ENCODE assay signal across 17 cellular contexts in the genomic region with DNA sequence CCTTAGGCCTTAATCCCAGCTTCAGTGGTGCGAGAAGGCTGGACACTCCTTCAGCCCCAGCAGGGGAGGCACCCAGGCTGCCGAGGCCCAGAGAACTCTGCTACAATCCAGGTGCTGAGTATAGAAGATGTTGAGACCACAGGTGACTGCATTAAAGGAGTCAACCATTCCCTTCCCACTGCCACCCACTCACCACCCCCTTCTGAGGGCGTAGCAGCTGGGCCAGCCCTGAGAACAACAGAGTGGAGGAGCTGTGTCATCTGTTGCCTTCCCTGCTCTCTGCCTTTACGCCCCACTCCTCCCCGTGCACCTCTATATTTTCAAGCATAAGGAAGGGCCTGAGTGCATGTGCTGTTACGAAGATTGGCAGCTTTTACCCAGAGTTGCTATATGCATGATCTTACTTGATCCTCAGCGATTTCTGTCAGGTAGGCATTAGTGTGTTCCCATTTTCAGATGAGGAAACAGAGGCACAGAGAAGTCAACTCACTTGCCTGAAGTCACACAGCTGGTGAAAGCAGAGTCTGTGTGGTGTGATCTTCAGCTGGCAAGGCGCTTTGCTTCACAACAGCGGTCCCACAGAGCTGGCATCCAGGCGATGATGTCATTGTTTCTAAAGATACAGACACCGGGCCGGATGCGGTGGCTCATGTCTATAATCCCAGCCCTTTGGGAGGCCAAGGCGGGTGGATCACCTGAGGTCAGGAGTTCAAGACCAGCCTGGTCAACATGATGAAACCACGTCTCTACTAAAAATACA. TPM values are rescaled to one million over a fixed set of nuclear protein-coding genes. Genes with fewer than 3 reads are reported as not detected.
A peak's percentile ranks its signal among the peaks of the same experiment; 100 is the strongest.
DNase-seq lines count a peak whose midpoint lies in the region; ATAC-seq, FAIRE-seq and TF ChIP-seq lines count a peak whose summit lies in the region.
"Had no signal": no experiment of that assay in that cellular context is flagged by ENCODE, and none has a peak within 500 bp of the region (broad histone marks: within the 10 kb centered on the region; RNA-seq: fewer than 3 reads in every experiment).

No MANE protein-coding gene starts in this region.

- peaks cover 33% of the 10 kb centered on the region for H3K4me1 Mint-ChIP-seq in CD4-positive, alpha-beta T cell (ENCODE audit: low read depth)
- H3K4me1 Mint-ChIP-seq in activated CD4-positive, alpha-beta memory T cell treated with anti-CD3 and anti-CD28 coated beads for 36 hours (ENCODE audit: low read depth), result peaks cover 46% of the 10 kb centered on the region

- no peaks in the 10 kb centered on the region for H3K27me3 ChIP-seq in CD4-positive, alpha-beta T cell (ENCODE audit: control insufficient read depth, insufficient read depth, low read length)
- H3K27me3 ChIP-seq: SJSA1, tibial artery had no signal

- H3K27me3 Mint-ChIP-seq in CD4-positive, alpha-beta T cell, result no peaks in the 10 kb centered on the region
- H3K27me3 Mint-ChIP-seq in activated CD4-positive, alpha-beta memory T cell treated with anti-CD3 and anti-CD28 coated beads for 36 hours, result peaks cover 1% of the 10 kb centered on the region

- H3K4me3 Mint-ChIP-seq in CD4-positive, alpha-beta T cell, result peak overlapping the region; percentile 6
- no peak overlapping the region for H3K4me3 Mint-ChIP-seq in activated CD4-positive, alpha-beta memory T cell treated with anti-CD3 and anti-CD28 coated beads for 36 hours

- CTCF ChIA-PET in CD4-positive, alpha-beta T cell (lab: Charles Lee), result interaction anchor here (0.5 kb wide), 1 partner anchor 28 kb away, joined by 5 read pairs; no protein-coding TSS in a partner anchor
- CTCF ChIA-PET in activated CD4-positive, alpha-beta memory T cell treated with anti-CD3 and anti-CD28 coated beads for 36 hours (lab: Charles Lee), result interaction anchor here (0.6 kb wide), 1 partner anchor 9 kb away, joined by 3 read pairs; no protein-coding TSS in a partner anchor

- no peak overlapping the region for H3K27ac ChIP-seq in CD4-positive, alpha-beta T cell (ENCODE audit: low read depth, low read length)
- H3K27ac ChIP-seq: SJSA1, tibial artery had no signal

- H3K9me3 Mint-ChIP-seq in CD4-positive, alpha-beta T cell, result no peaks in the 10 kb centered on the region
- no peaks in the 10 kb centered on the region for H3K9me3 Mint-ChIP-seq in activated CD4-positive, alpha-beta memory T cell treated with anti-CD3 and anti-CD28 coated beads for 36 hours

- peak; percentile 74 for ATAC-seq in CD4-positive, alpha-beta T cell (ENCODE audit: poor library complexity)
- ATAC-seq in HG03159 (IDR thresholded peaks at IDR 0.05; ENCODE audit: unreplicated experiment), result no peak
- no peak for ATAC-seq in GM18520 (IDR thresholded peaks at IDR 0.05; ENCODE audit: unreplicated experiment)

- DNase-seq in CD4-positive, alpha-beta T cell, result peak in 8 of 10 experiments; percentile 20 to 48 (median 38)
- DNase-seq in GM19239 (ENCODE audit: insufficient read length, low spot score) (no peak), NCI-H510A (lab: John Stamatoyannopoulos, UW) (no peak)
- peak; percentile 51 for DNase-seq in activated CD4-positive, alpha-beta memory T cell treated with anti-CD3 and anti-CD28 coated beads for 36 hours
- DNase-seq in central memory CD4-positive, alpha-beta T cell, result peak; percentile 21
- DNase-seq: anterior cingulate cortex, DND-41, NCI-H1930, NCI-H524 treated with DMSO at 0.1 percent for 48 hours, OCI-M1, tibial artery had no signal

- no peaks in the 10 kb centered on the region for H3K9me3 ChIP-seq in CD4-positive, alpha-beta T cell (ENCODE audit: control insufficient read depth, low read length)
- H3K9me3 ChIP-seq: SJSA1, tibial artery had no signal

- H3K36me3 Mint-ChIP-seq in CD4-positive, alpha-beta T cell (ENCODE audit: low read depth), result peaks cover 3% of the 10 kb centered on the region
- no peaks in the 10 kb centered on the region for H3K36me3 Mint-ChIP-seq in activated CD4-positive, alpha-beta memory T cell treated with anti-CD3 and anti-CD28 coated beads for 36 hours

- peak; percentile 31 for FAIRE-seq in GM19239 (lab: Jason Lieb, UNC)
- FAIRE-seq: frontal cortex, H54, TTC549 had no signal

- intact Hi-C loops in CD4-positive, alpha-beta T cell (cut with DNase I, micrococcal nuclease), result no loop called here
- intact Hi-C loops in activated CD4-positive, alpha-beta memory T cell treated with anti-CD3 and anti-CD28 coated beads for 36 hours (cut with micrococcal nuclease), result no loop called here

- POLR2A ChIA-PET in CD4-positive, alpha-beta T cell (lab: Charles Lee), result interaction anchor here (0.7 to 1.9 kb wide), 3 partner anchors 12 to 26 kb away, joined by 3 to 6 read pairs (median 5); no protein-coding TSS in a partner anchor
- POLR2A ChIA-PET in activated CD4-positive, alpha-beta memory T cell treated with anti-CD3 and anti-CD28 coated beads for 36 hours (lab: Charles Lee), result no interaction called here

- TF ChIP-seq CTCF in CD4-positive, alpha-beta T cell (IDR thresholded peaks at IDR 0.05), result no peak

- peak overlapping the region; percentile 88 for H3K27ac Mint-ChIP-seq in CD4-positive, alpha-beta T cell
- H3K27ac Mint-ChIP-seq in activated CD4-positive, alpha-beta memory T cell treated with anti-CD3 and anti-CD28 coated beads for 36 hours, result no peak overlapping the region

RNA-seq across cellular contexts. Expression of a gene that starts 46.7 kb away (rescaled TPM):
- total RNA-seq in CD4-positive, alpha-beta T cell, result 10 to 100 TPM; 67.9 to 72.2 TPM
- total RNA-seq in activated CD4-positive, alpha-beta memory T cell treated with anti-CD3 and anti-CD28 coated beads for 36 hours, result 10 to 100 TPM; 17.5 to 18.8 TPM

Comparison
In these comparisons a context has a peak if more than half of its experiments do, and no peak if none do; other contexts are left out.
1. DNase-seq: peak in CD4-positive, alpha-beta T cell (8 of 10), activated CD4-positive, alpha-beta memory T cell treated with anti-CD3 and anti-CD28 coated beads for 36 hours (single experiment) and central memory CD4-positive, alpha-beta T cell (single experiment); none in GM19239 (single experiment) and NCI-H510A (single experiment).